Comparison of ENCODE assay signal across 1 cellular context in genomic region chr3:63353383-63353782, GRCh38.
TF ChIP-seq lines count a peak whose summit lies in the region.

No MANE protein-coding gene starts in this region.

TF ChIP-seq in SK-N-SH, 30 proteins besides CTCF, POLR2A, EP300 and RAD21 (continued from another document):
- TF ChIP-seq PBX3 (IDR thresholded peaks at IDR 0.05) (peak; percentile 78), TEAD4 (IDR thresholded peaks at IDR 0.05; ENCODE audit: borderline replicate concordance, insufficient read depth) (peak; percentile 71), GATA2 (CRISPR knock-in tag; IDR thresholded peaks at IDR 0.05) (no peak)
